Comparison of ENCODE assay signal across 19 cellular contexts in the genomic region with DNA sequence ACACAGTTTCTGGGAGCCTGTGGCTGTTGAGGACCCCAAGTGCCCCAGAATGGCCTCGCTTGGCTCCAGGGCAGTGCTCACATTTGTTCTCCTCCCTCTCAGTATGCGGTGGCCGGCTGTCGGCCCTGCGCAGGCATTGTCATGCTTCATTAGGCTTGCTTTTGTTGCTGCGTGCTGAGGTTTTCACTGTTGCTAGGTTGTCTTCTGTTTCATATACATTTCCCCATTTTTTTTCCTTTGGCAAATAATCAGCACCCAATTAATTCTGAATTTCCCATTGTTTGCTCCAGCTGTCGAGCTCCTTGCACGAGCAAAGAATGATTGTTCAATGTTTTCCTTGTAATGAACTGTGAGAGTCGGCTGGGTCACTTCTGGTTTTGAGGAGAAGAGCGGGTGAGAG.
DNase-seq lines count a peak whose midpoint lies in the region; ATAC-seq, FAIRE-seq and TF ChIP-seq lines count a peak whose summit lies in the region.
"Had no signal": no experiment of that assay in that cellular context is flagged by ENCODE, and none has a peak within 500 bp of the region (broad histone marks: within the 10 kb centered on the region; RNA-seq: fewer than 3 reads in every experiment).

No MANE protein-coding gene starts in this region.

- no peak overlapping the region for H3K27ac ChIP-seq in mesenchymal stem cell (ENCODE audit: low read length, poor library complexity, severe bottlenecking)
- no peak overlapping the region for H3K27ac ChIP-seq in GM23248
- no peak overlapping the region for H3K27ac ChIP-seq in left lung
- H3K27ac ChIP-seq: pancreas had no signal

- no peaks in the 10 kb centered on the region for H4K20me1 ChIP-seq in GM23248 (ENCODE audit: insufficient read depth)

- no peak for TF ChIP-seq CTCF in left lung (IDR thresholded peaks at IDR 0.05)

- H3K79me1 ChIP-seq in mesenchymal stem cell (replicated peaks; ENCODE audit: low read length, poor library complexity, severe bottlenecking): no peaks in the 10 kb centered on the region

- FAIRE-seq in frontal cortex (lab: Jason Lieb, UNC): no peak
- FAIRE-seq: endometrium, kidney, pancreas had no signal

- H3K14ac ChIP-seq in mesenchymal stem cell (ENCODE audit: low read length in 2 of 2): no peak overlapping the region

- H2AFZ ChIP-seq in mesenchymal stem cell (ENCODE audit: low read depth, low read length) (no peak overlapping the region), GM23248 (no peak overlapping the region)

- intact Hi-C loops in left lung (cut with DNase I): no loop called here

- H3K4me3 ChIP-seq in mesenchymal stem cell (ENCODE audit: insufficient read depth in 1 of 2, low read depth in 1 of 2, low read length in 2 of 2): no peak overlapping the region
- H3K4me3 ChIP-seq in GM23248: no peak overlapping the region
- no peak overlapping the region for H3K4me3 ChIP-seq in left lung
- H3K4me3 ChIP-seq: HAP-1, pancreas, smooth muscle cell had no signal

- H3K27me3 ChIP-seq in mesenchymal stem cell (ENCODE audit: control insufficient read depth in 1 of 2, insufficient read depth in 1 of 2, low read length in 2 of 2) (peaks cover 12 to 73% of the 10 kb centered on the region in 2 experiments), GM23248 (replicated peaks; ENCODE audit: insufficient read depth) (no peaks in the 10 kb centered on the region; the same call in 1 of the 2 replicates), left lung (peaks cover 0 to 83% of the 10 kb centered on the region in 2 donors)
- H3K27me3 ChIP-seq: pancreas had no signal

- peak overlapping the region; percentile 13 for H3K4me2 ChIP-seq in mesenchymal stem cell (ENCODE audit: low read length, poor library complexity, severe bottlenecking)
- H3K4me2 ChIP-seq in GM23248 (ENCODE audit: unreplicated experiment): no peak overlapping the region
- H3K4me2 ChIP-seq: smooth muscle cell had no signal

- in situ Hi-C loops in GM23248 (cut with MboI): no loop called here

- no peak overlapping the region for H2BK15ac ChIP-seq in mesenchymal stem cell (ENCODE audit: low read depth, poor library complexity, severe bottlenecking)

- no peak overlapping the region for H4K8ac ChIP-seq in mesenchymal stem cell (ENCODE audit: low read length)

- no peak overlapping the region for H3K9ac ChIP-seq in mesenchymal stem cell (ENCODE audit: low read length)
- no peak overlapping the region for H3K9ac ChIP-seq in GM23248

- H3K9me2 ChIP-seq in GM23248 (ENCODE audit: insufficient read depth): no peaks in the 10 kb centered on the region

- no peaks in the 10 kb centered on the region for H3K36me3 ChIP-seq in mesenchymal stem cell (ENCODE audit: control insufficient read depth in 1 of 2, insufficient read depth in 2 of 2, low read depth in 1 of 2, low read length in 2 of 2)
- H3K36me3 ChIP-seq in GM23248 (ENCODE audit: low read depth): no peaks in the 10 kb centered on the region
- H3K36me3 ChIP-seq in left lung: no peaks in the 10 kb centered on the region
- H3K36me3 ChIP-seq: HAP-1, pancreas had no signal

- H2BK5ac ChIP-seq in mesenchymal stem cell (ENCODE audit: low read depth, low read length, poor library complexity, severe bottlenecking): no peak overlapping the region

- H3K4ac ChIP-seq in mesenchymal stem cell (ENCODE audit: low read depth in 1 of 2, low read length in 2 of 2): no peak overlapping the region

- no peak overlapping the region for H3K18ac ChIP-seq in mesenchymal stem cell (ENCODE audit: low read depth in 1 of 2, low read length in 2 of 2)

- H3K9me3 ChIP-seq in mesenchymal stem cell (ENCODE audit: control insufficient read depth, low read length) (no peaks in the 10 kb centered on the region), GM23248 (ENCODE audit: low read depth) (no peaks in the 10 kb centered on the region), left lung (no peaks in the 10 kb centered on the region)
- H3K9me3 ChIP-seq: HAP-1, pancreas had no signal

- no peak overlapping the region for H4K91ac ChIP-seq in mesenchymal stem cell (ENCODE audit: low read length)

- no peaks in the 10 kb centered on the region for H3K79me2 ChIP-seq in GM23248 (ENCODE audit: insufficient read depth)

- H2BK120ac ChIP-seq in mesenchymal stem cell (ENCODE audit: low read depth, low read length): no peak overlapping the region

- peak; percentile 75 for DNase-seq in DMS79 (lab: John Stamatoyannopoulos, UW)
- DNase-seq in NCI-H1694 treated with DMSO at 0.1 percent for 48 hours (lab: John Stamatoyannopoulos, UW): peak; percentile 67
- DNase-seq in astrocyte of the hippocampus (ENCODE audit: low read depth, low spot score): peak; percentile 87
- DNase-seq in mesenchymal stem cell: no peak
- DNase-seq in GM23248: no peak
- DNase-seq in left lung: no peak
- DNase-seq in NCI-H1436 treated with DMSO at 0.1 percent for 48 hours (lab: John Stamatoyannopoulos, UW): no peak
- no peak for DNase-seq in frontal cortex (ENCODE audit: low spot score in 2 of 2)
- DNase-seq: activated CD4-positive, alpha-beta T cell treated with anti-CD3 and anti-CD28 coated beads for 48 hours; kidney; NCI-H187 treated with DMSO at 0.1 percent for 48 hours; pancreas; SIG-M5; stimulated activated naive B cell treated with anti-CD40 and anti-IgM and Interleukin-4, amounts not matched to agents 10 μg/mL and 1 μg/mL and 100 μg/mL, for 72 hours; T1000; trophoblast cell had no signal

- no peak for ATAC-seq in left lung
- ATAC-seq: stimulated activated naive B cell treated with anti-CD40 and anti-IgM and Interleukin-4, amounts not matched to agents 10 μg/mL and 1 μg/mL and 100 μg/mL, for 72 hours had no signal

- H3K4me1 ChIP-seq in mesenchymal stem cell (ENCODE audit: control insufficient read depth, insufficient read depth, low read depth, low read length): peaks cover 10% of the 10 kb centered on the region
- H3K4me1 ChIP-seq in GM23248 (ENCODE audit: insufficient read depth): no peaks in the 10 kb centered on the region
- no peaks in the 10 kb centered on the region for H3K4me1 ChIP-seq in left lung
- H3K4me1 ChIP-seq: HAP-1, pancreas had no signal

- H2AK5ac ChIP-seq in mesenchymal stem cell (ENCODE audit: low read length, severe bottlenecking): no peak overlapping the region

- no peak overlapping the region for H2BK12ac ChIP-seq in mesenchymal stem cell (ENCODE audit: low read length in 2 of 2)

- no peaks in the 10 kb centered on the region for H3F3A ChIP-seq in GM23248 (ENCODE audit: insufficient read depth)

- H3K23ac ChIP-seq in mesenchymal stem cell (ENCODE audit: low read length in 2 of 2): no peak overlapping the region

- WGBS in mesenchymal stem cell: 62% methylated on average over 10 of the region's 10 CpGs
- 25 to 29% methylated on average over 10 of the region's 10 CpGs for WGBS in GM23248 (ENCODE audit: low coverage in 1 of 2, low lambda C conversion rate in 2 of 2, missing lambda C conversion rate in 2 of 2), 2 experiments

Comparison
In these comparisons a context has a peak if more than half of its experiments do, and no peak if none do; other contexts are left out.
1. DNase-seq: peak in DMS79 (single experiment), NCI-H1694 treated with DMSO at 0.1 percent for 48 hours (single experiment) and astrocyte of the hippocampus (single experiment); none in mesenchymal stem cell (single experiment), GM23248 (single experiment), left lung (0 of 2), NCI-H1436 treated with DMSO at 0.1 percent for 48 hours (single experiment) and frontal cortex (0 of 2).